ENCODE assay signal across 8 cellular contexts in the genomic region with DNA sequence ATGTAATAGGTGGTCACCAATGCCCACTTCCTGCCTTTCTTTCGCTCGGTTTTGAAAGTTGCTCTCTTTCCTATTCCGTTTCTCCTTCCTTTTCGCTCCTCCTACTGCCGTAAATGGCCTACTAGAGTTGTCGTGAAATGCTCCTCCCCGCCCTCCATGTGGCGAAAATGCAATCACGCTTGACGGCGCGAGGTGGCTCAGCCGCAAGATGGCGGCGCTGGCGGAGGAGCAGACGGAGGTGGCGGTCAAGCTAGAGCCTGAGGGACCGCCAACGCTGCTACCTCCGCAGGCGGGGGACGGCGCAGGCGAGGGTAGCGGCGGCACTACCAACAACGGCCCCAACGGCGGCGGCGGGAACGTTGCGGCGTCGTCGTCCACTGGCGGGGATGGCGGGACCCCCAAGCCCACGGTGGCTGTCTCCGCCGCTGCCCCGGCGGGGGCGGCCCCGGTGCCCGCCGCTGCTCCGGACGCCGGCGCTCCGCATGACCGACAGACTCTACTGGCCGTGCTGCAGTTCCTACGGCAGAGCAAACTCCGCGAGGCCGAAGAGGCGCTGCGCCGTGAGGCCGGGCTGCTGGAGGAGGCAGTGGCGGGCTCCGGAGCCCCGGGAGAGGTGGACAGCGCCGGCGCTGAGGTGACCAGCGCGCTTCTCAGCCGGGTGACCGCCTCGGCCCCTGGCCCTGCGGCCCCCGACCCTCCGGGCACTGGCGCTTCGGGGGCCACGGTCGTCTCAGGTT. TPM values are rescaled to one million over a fixed set of nuclear protein-coding genes. Genes with fewer than 3 reads are reported as not detected.
DNase-seq lines count a peak whose midpoint lies in the region; ATAC-seq, FAIRE-seq and TF ChIP-seq lines count a peak whose summit lies in the region.

A gene (plus strand): TSS at position 195 of the 737 bp plus-strand sequence. CDS start 14 bp downstream, at position 209.

- no peaks in the 10 kb centered on the region for H3K27me3 ChIP-seq in Caco-2 (replicated peaks; ENCODE audit: control insufficient read depth, insufficient read depth, low read length)
- no peaks in the 10 kb centered on the region for H3K27me3 ChIP-seq in effector memory CD4-positive, alpha-beta T cell (replicated peaks; ENCODE audit: control insufficient read depth, insufficient read depth, low read length, poor library complexity, severe bottlenecking)

- peak within 1 kb of the TSS; percentile 89 for H3K27ac Mint-ChIP-seq in Caco-2 (ENCODE audit: unreplicated experiment)

- H3K27ac ChIP-seq in effector memory CD4-positive, alpha-beta T cell (ENCODE audit: insufficient read depth, low read length, poor library complexity, severe bottlenecking): peak within 1 kb of the TSS; percentile 78

- H3K9me3 ChIP-seq in Caco-2: no peaks in the 10 kb centered on the region
- H3K9me3 ChIP-seq in effector memory CD4-positive, alpha-beta T cell (ENCODE audit: control insufficient read depth, low read length): no peaks in the 10 kb centered on the region

- peak within 1 kb of the TSS; percentile 82 for H3K4me3 ChIP-seq in Caco-2 (ENCODE audit: low read depth, low read length)
- peak within 1 kb of the TSS; percentile 93 for H3K4me3 ChIP-seq in effector memory CD4-positive, alpha-beta T cell (ENCODE audit: insufficient read depth, low read depth, low read length, poor library complexity, severe bottlenecking)

- peak within 1 kb of the TSS; percentile 97 for H3K4me3 Mint-ChIP-seq in Caco-2 (ENCODE audit: unreplicated experiment)

- peak; percentile 97 for FAIRE-seq in HTR-8/SVneo (lab: Jason Lieb, UNC)

- DNase-seq in Caco-2 (peak; percentile 94 to 95), HTR-8/SVneo (ENCODE audit: insufficient read length, low spot score) (peak; percentile 90), NOMO-1 treated with DMSO at 0.1 percent for 48 hours (lab: John Stamatoyannopoulos, UW; ENCODE audit: unreplicated experiment) (peak; percentile 97), medulla oblongata (ENCODE audit: extremely low spot score) (peak; percentile 98)
- DNase-seq in activated CD8-positive, alpha-beta memory T cell treated with anti-CD3 and anti-CD28 coated beads for 4 hours (ENCODE audit: low read depth in 2 of 2): peak; percentile 74 to 78
- DNase-seq in effector memory CD4-positive, alpha-beta T cell: peak; percentile 73 to 84 (median 78)
- peak; percentile 80 to 88 (median 86) for DNase-seq in stimulated activated CD4-positive, alpha-beta T cell treated with anti-CD3 and anti-CD28 coated beads, TNF-alpha, amount 100 ng/mL, for 48 hours (ENCODE audit: low read depth in 3 of 3)

- no TSS peak for BruUV-seq in Caco-2 (replicated peaks; lab: Mats Ljungman, UMichigan)

- peaks cover 7% of the 10 kb centered on the region for H3K36me3 Mint-ChIP-seq in Caco-2 (ENCODE audit: insufficient read depth, unreplicated experiment)

- POLR2A ChIA-PET in Caco-2 (lab: Charles Lee): interaction anchor here (1.1 to 2.7 kb wide), 3 partner anchors 18 to 28 kb away, joined by 9 to 14 read pairs (median 10); a partner anchor contains a TSS

- TF ChIP-seq CTCF in Caco-2 (IDR thresholded peaks at IDR 0.05; ENCODE audit: insufficient read depth in 1 of 2, low read depth in 1 of 2, low read length in 1 of 2, severe bottlenecking in 1 of 2, unreplicated experiment in 1 of 2): no peak

- ATAC-seq in GM21381 (IDR thresholded peaks at IDR 0.05; ENCODE audit: unreplicated experiment): peak; percentile 54

- intact Hi-C loops in Caco-2 (cut with micrococcal nuclease; ENCODE audit: unreplicated experiment): loop anchor here (1.0 to 5.0 kb wide), 3 partner anchors 17 to 451 kb away; a partner anchor contains a TSS

- 0 out of 2 replicates have a peak, but pooled peaks cover 6% of the 10 kb centered on the region for H3K4me1 ChIP-seq in Caco-2
- no peaks in the 10 kb centered on the region for H3K4me1 ChIP-seq in effector memory CD4-positive, alpha-beta T cell (ENCODE audit: control insufficient read depth, insufficient read depth, low read length, poor library complexity, severe bottlenecking)

- H3K36me3 ChIP-seq in Caco-2 (ENCODE audit: control insufficient read depth, insufficient read depth, low read length): no peaks in the 10 kb centered on the region
- no peaks in the 10 kb centered on the region for H3K36me3 ChIP-seq in effector memory CD4-positive, alpha-beta T cell (ENCODE audit: control insufficient read depth, insufficient read depth, low read length)

- CTCF ChIA-PET in Caco-2 (lab: Charles Lee): interaction anchor here (1.0 kb wide), 1 partner anchor 11 kb away, joined by 3 read pairs; no protein-coding TSS in a partner anchor

- no peaks in the 10 kb centered on the region for H3K27me3 Mint-ChIP-seq in Caco-2 (ENCODE audit: insufficient read depth, unreplicated experiment)

- no peaks in the 10 kb centered on the region for H3K4me1 Mint-ChIP-seq in Caco-2 (ENCODE audit: low read depth, unreplicated experiment)

- H3K9me3 Mint-ChIP-seq in Caco-2 (ENCODE audit: unreplicated experiment): no peaks in the 10 kb centered on the region

RNA-seq across cellular contexts. Expression of the gene that starts here (rescaled TPM):
- total RNA-seq in Caco-2 (2022): 6.3 and 6.8 TPM in 2 replicates

Comparison
In these comparisons a context has a peak if more than half of its experiments do, and no peak if none do; other contexts are left out.
1. Peak in every context shown above with its lines: DNase-seq, ATAC-seq, H3K4me3 ChIP-seq and H3K27ac ChIP-seq.